In the genomic region with DNA sequence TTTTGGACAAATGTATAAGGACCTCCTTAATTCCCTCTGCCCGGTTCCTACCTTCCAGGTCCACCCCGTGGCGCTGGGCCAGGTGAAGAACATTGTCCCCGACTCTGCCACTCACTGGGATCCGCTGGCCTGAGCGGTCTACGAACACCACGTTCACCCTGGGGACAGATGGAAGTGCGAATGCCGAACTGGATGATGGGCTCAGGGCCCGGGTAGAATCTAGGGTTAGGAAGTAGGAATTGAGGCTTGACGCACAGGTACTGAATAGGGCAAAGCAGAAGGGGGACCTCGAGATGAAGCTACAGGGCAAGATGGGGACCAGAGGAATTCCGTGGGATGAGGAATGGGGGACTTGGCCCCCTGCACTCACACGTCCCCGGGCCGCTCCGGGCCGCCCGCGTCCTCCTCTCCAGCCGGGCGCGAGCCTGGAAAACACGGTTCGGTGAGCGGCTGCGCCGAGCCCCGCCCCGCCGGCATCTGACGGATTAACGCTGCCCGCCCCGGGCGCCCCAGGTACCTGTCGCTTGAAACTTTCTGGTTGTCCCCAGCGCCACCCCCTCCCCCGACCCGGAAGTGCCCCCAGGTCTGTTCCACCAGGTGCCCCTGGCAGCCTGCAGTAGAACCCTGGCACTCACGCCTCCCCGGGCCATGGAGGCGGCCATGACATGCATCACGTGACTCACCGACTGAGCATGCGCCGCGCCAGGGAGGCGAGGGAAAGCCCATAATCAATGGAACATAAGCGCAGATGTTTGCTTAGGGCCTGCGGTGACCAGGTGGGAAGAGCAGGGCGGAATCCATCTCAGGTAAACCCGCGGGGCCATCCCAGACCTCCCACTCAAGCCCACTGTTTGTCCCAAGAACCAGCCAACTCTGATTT, we compare ENCODE assay signal across 8 cellular contexts.
DNase-seq lines count a peak whose midpoint lies in the region; TF ChIP-seq lines count a peak whose summit lies in the region.

A gene (minus strand): TSS at position 681 of the 880 bp plus-strand sequence. CDS start 19 bp downstream, at position 662.

- H3K4me3 ChIP-seq in HFF-Myc (replicated peaks; ENCODE audit: low read depth, low read length) (peak within 1 kb of the TSS; percentile 60), astrocyte of the cerebellum (ENCODE audit: low read depth, low read length) (peak within 1 kb of the TSS; percentile 81), retinal pigment epithelial cell (ENCODE audit: low read length) (peak within 1 kb of the TSS; percentile 86)

- TF ChIP-seq CTCF in HFF-Myc (IDR thresholded peaks at IDR 0.05; ENCODE audit: low read depth, low read length, missing control alignments) (no peak), astrocyte of the cerebellum (IDR thresholded peaks at IDR 0.05; ENCODE audit: low read depth, low read length, missing control alignments) (no peak), retinal pigment epithelial cell (conservative IDR thresholded peaks at IDR 0.05; ENCODE audit: low read depth, low read length) (no peak)

- in situ Hi-C loops in astrocyte of the cerebellum (cut with HindIII; ENCODE audit: low sequenced_read_pairs): no loop called here

- DNase-seq in DMS53 (lab: John Stamatoyannopoulos, UW): peak; percentile 89
- peak; percentile 63 for DNase-seq in HFF-Myc (ENCODE audit: extremely low read depth, low read depth)
- DNase-seq in NCI-H2029 treated with DMSO at 0.1 percent for 48 hours (lab: John Stamatoyannopoulos, UW): peak; percentile 55
- peak; percentile 66 for DNase-seq in T1000 (lab: John Stamatoyannopoulos, UW)
- peak; percentile 45 for DNase-seq in astrocyte of the cerebellum (ENCODE audit: low read depth)
- peak; percentile 41 to 88 for DNase-seq in hippocampal formation (lab: John Stamatoyannopoulos, UW)
- DNase-seq in retinal pigment epithelial cell (ENCODE audit: low read depth): no peak
- DNase-seq in amniotic stem cell (lab: John Stamatoyannopoulos, UW): no peak

Comparison
In these comparisons a context has a peak if more than half of its experiments do, and no peak if none do; other contexts are left out.
1. DNase-seq: peak in DMS53 (single experiment), HFF-Myc (single experiment), NCI-H2029 treated with DMSO at 0.1 percent for 48 hours (single experiment), T1000 (single experiment), astrocyte of the cerebellum (single experiment) and hippocampal formation (2 of 2); none in retinal pigment epithelial cell (single experiment) and amniotic stem cell (single experiment).
2. Peak in every context shown above with its lines, with median percentiles within 50 percentile points of each other: H3K4me3 ChIP-seq.